In the genomic region with DNA sequence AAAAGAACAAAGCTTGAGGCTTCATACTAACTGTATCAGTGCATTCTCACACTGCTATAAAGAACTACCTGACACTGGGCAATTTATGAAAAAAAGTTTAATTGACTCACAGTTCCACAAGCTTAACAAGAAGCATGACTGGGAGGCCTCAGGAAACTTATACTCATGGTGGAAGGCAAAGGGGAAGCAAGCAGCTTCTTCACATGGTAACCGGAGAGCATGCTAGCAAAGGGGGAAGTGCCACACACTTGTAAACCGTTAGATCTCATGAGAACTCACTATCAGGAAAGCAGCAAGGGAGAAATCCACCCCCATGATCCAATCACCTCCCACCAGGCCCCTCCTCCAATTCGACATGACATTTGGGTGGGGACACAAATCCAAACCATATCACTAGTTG, we compare ENCODE assay signal across 21 cellular contexts. TPM values are rescaled to one million over a fixed set of nuclear protein-coding genes. Genes with fewer than 3 reads are reported as not detected.
"Had no signal": no experiment of that assay in that cellular context is flagged by ENCODE, and none has a peak within 500 bp of the region (broad histone marks: within the 10 kb centered on the region; RNA-seq: fewer than 3 reads in every experiment).

No MANE protein-coding gene starts in this region.

- H3K4me3 ChIP-seq: colonic mucosa, neural progenitor cell, thyroid gland had no signal

- ATAC-seq: activated CD8-positive, alpha-beta T cell treated with anti-CD3 and anti-CD28 coated beads for 36 hours; activated naive CD8-positive, alpha-beta T cell treated with anti-CD3 and anti-CD28 coated beads, Interleukin-2, amount 50 U/mL, for 24 hours; left cardiac atrium; naive thymus-derived CD4-positive, alpha-beta T cell had no signal

- H3K36me3 ChIP-seq: colonic mucosa, neural progenitor cell, thyroid gland had no signal

- H3K27me3 ChIP-seq: colonic mucosa, neural progenitor cell, thyroid gland had no signal

- DNase-seq: activated CD4-positive, alpha-beta T cell treated with anti-CD3 and anti-CD28 coated beads for 48 hours; activated CD4-positive, CD25-positive, alpha-beta regulatory T cell; activated CD8-positive, alpha-beta T cell treated with anti-CD3 and anti-CD28 coated beads for 36 hours; activated naive CD4-positive, alpha-beta T cell treated with anti-CD3 and anti-CD28 coated beads, Interleukin-2, amount 10 ng/mL, durations not matched to agents 7 days and 5 days; activated naive CD8-positive, alpha-beta T cell treated with anti-CD3 and anti-CD28 coated beads, Interleukin-2, amount 50 U/mL, for 24 hours; activated T-cell treated with anti-CD3 and anti-CD28 coated beads, Interleukin-2, amount 50 U/mL, for 1 hour; anterior cingulate cortex; colonic mucosa; endodermal cell; foreskin fibroblast; left cardiac atrium; mesenchymal stem cell; naive thymus-derived CD4-positive, alpha-beta T cell; stimulated activated CD4-positive, alpha-beta T cell treated with anti-CD3 and anti-CD28 coated beads, Interleukin-2, amount 100 ng/mL, for 24 hours; stimulated activated naive CD4-positive, alpha-beta T cell treated with Interleukin-2 at 50 U/mL for 16 hours; thyroid gland had no signal

- H3K27ac ChIP-seq: colonic mucosa, epithelial cell of prostate, neural progenitor cell, thyroid gland had no signal

- FAIRE-seq: islet of Langerhans, TTC549, urothelium cell line had no signal

RNA-seq across cellular contexts. Expression of gene CTRB2, which starts 25.3 kb away (rescaled TPM):
- polyA plus RNA-seq: naive thymus-derived CD4-positive, alpha-beta T cell had no signal

RNA-seq across cellular contexts. Expression of gene CTRB1, which starts 37.2 kb away (rescaled TPM):
- polyA plus RNA-seq: naive thymus-derived CD4-positive, alpha-beta T cell had no signal
